Comparison of ENCODE assay signal across 2 cellular contexts in the genomic region with DNA sequence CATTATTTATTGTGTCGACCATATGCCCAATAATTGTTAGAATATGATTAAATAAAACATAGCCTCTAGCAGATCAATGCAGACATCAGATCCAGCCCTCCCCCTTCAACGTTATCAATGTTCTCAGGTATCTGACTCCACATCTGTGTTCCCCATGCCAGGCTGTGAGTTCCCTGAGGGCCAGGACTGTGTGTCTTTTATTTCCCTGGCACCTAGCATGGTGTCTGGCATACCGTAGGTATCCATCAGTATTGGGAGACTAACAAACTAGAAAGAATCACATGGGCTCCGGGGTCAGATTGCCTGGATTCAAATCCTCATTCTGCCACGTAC.
A peak's percentile ranks its signal among the peaks of the same experiment; 100 is the strongest.
TF ChIP-seq lines count a peak whose summit lies in the region.

No MANE protein-coding gene starts in this region.

TF ChIP-seq in SK-N-SH, 30 proteins besides CTCF, POLR2A, EP300 and RAD21 (continued from another document):
- TF ChIP-seq, protein P1, sequence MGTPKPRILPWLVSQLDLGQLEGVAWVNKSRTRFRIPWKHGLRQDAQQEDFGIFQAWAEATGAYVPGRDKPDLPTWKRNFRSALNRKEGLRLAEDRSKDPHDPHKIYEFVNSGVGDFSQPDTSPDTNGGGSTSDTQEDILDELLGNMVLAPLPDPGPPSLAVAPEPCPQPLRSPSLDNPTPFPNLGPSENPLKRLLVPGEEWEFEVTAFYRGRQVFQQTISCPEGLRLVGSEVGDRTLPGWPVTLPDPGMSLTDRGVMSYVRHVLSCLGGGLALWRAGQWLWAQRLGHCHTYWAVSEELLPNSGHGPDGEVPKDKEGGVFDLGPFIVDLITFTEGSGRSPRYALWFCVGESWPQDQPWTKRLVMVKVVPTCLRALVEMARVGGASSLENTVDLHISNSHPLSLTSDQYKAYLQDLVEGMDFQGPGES (IDR thresholded peaks at IDR 0.05; ENCODE audit: low read depth, low read length) = no peak
- TF ChIP-seq SIN3A (IDR thresholded peaks at IDR 0.05; ENCODE audit: borderline replicate concordance, low read depth, low read length) (no peak), GATA2 (CRISPR knock-in tag; IDR thresholded peaks at IDR 0.05) (peak; percentile 95), TCF12 (IDR thresholded peaks at IDR 0.05) (no peak), TEAD4 (IDR thresholded peaks at IDR 0.05; ENCODE audit: borderline replicate concordance, insufficient read depth) (no peak), YY1 (IDR thresholded peaks at IDR 0.05; ENCODE audit: low read depth) (no peak), FOXM1 (IDR thresholded peaks at IDR 0.05; ENCODE audit: low read depth) (no peak), RCOR1 (IDR thresholded peaks at IDR 0.05; ENCODE audit: low read length) (peak; percentile 93), MEF2A (IDR thresholded peaks at IDR 0.05; ENCODE audit: borderline replicate concordance, low read depth) (no peak), EZH2phosphoT487 (IDR thresholded peaks at IDR 0.05; ENCODE audit: borderline replicate concordance, low read depth) (no peak), NRF1 (IDR thresholded peaks at IDR 0.05; ENCODE audit: low read depth, low read length) (no peak), TAF1 (IDR thresholded peaks at IDR 0.05; ENCODE audit: borderline replicate concordance, low read depth, low read length) (no peak), FOSL2 (IDR thresholded peaks at IDR 0.05; ENCODE audit: borderline replicate concordance, low read depth) (no peak), NFIC (IDR thresholded peaks at IDR 0.05; ENCODE audit: borderline replicate concordance) (no peak)
- TF ChIP-seq, protein P2, sequence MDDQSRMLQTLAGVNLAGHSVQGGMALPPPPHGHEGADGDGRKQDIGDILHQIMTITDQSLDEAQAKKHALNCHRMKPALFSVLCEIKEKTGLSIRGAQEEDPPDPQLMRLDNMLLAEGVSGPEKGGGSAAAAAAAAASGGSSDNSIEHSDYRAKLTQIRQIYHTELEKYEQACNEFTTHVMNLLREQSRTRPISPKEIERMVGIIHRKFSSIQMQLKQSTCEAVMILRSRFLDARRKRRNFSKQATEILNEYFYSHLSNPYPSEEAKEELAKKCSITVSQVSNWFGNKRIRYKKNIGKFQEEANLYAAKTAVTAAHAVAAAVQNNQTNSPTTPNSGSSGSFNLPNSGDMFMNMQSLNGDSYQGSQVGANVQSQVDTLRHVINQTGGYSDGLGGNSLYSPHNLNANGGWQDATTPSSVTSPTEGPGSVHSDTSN (IDR thresholded peaks at IDR 0.05) = no peak
- TF ChIP-seq, protein P3, sequence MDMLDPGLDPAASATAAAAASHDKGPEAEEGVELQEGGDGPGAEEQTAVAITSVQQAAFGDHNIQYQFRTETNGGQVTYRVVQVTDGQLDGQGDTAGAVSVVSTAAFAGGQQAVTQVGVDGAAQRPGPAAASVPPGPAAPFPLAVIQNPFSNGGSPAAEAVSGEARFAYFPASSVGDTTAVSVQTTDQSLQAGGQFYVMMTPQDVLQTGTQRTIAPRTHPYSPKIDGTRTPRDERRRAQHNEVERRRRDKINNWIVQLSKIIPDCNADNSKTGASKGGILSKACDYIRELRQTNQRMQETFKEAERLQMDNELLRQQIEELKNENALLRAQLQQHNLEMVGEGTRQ (IDR thresholded peaks at IDR 0.05; ENCODE audit: borderline replicate concordance, low read depth, low read length) = no peak

TF ChIP-seq in SK-N-SH treated with all-trans-retinoic acid at 6 μM for 48 hours, 23 proteins besides CTCF, POLR2A, EP300 and RAD21 (continued from another document):
- TF ChIP-seq, protein P4, sequence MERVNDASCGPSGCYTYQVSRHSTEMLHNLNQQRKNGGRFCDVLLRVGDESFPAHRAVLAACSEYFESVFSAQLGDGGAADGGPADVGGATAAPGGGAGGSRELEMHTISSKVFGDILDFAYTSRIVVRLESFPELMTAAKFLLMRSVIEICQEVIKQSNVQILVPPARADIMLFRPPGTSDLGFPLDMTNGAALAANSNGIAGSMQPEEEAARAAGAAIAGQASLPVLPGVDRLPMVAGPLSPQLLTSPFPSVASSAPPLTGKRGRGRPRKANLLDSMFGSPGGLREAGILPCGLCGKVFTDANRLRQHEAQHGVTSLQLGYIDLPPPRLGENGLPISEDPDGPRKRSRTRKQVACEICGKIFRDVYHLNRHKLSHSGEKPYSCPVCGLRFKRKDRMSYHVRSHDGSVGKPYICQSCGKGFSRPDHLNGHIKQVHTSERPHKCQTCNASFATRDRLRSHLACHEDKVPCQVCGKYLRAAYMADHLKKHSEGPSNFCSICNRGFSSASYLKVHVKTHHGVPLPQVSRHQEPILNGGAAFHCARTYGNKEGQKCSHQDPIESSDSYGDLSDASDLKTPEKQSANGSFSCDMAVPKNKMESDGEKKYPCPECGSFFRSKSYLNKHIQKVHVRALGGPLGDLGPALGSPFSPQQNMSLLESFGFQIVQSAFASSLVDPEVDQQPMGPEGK (CRISPR knock-in tag; IDR thresholded peaks at IDR 0.05; ENCODE audit: borderline replicate concordance) = no peak
- TF ChIP-seq CSDC2 (CRISPR knock-in tag; IDR thresholded peaks at IDR 0.05) (no peak), TOX (CRISPR knock-in tag; IDR thresholded peaks at IDR 0.05; ENCODE audit: borderline replicate concordance) (no peak), TCF4 (CRISPR knock-in tag; IDR thresholded peaks at IDR 0.05; ENCODE audit: borderline replicate concordance) (no peak), ZNF565 (CRISPR knock-in tag; conservative IDR thresholded peaks at IDR 0.05; ENCODE audit: low read depth) (no peak), ZNF8 (CRISPR knock-in tag; IDR thresholded peaks at IDR 0.05) (no peak)
